9 cellular contexts compared by ENCODE assay signal in the genomic region with DNA sequence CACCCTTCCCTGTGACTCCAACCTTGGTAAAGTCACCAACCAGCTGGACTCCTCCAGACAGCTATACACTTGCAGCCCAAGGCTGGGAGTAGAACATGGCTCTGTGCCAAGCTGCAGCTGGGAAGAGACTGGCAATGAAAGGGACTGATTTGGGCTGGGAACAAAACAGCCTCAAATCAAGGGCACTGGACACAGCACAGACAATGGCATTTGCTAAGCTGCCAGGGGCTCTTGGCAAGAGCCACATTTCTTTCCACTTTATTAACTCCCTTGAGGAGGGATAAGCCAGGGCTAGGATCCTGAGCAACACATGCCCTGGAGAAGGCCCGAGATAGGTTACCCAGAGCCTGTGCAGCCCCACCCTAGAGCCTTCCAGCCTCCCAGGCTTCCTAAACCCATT. TPM values are rescaled to one million over a fixed set of nuclear protein-coding genes. Genes with fewer than 3 reads are reported as not detected.
DNase-seq lines count a peak whose midpoint lies in the region; ATAC-seq and TF ChIP-seq lines count a peak whose summit lies in the region.
"Had no signal": no experiment of that assay in that cellular context is flagged by ENCODE, and none has a peak within 500 bp of the region (broad histone marks: within the 10 kb centered on the region; RNA-seq: fewer than 3 reads in every experiment).

No MANE protein-coding gene starts in this region.

- H3K4me3 ChIP-seq in fibroblast of the aortic adventitia (ENCODE audit: low read depth, low read length) (no peak overlapping the region), rectal smooth muscle tissue (ENCODE audit: low read length) (no peak overlapping the region), right lobe of liver (no peak overlapping the region)

- no peaks in the 10 kb centered on the region for H3K4me1 ChIP-seq in rectal smooth muscle tissue (ENCODE audit: control insufficient read depth, insufficient read depth, low read length)
- H3K4me1 ChIP-seq in right lobe of liver, result no peaks in the 10 kb centered on the region

- WGBS in right lobe of liver (ENCODE audit: insufficient coverage, low coverage, low lambda C conversion rate, missing lambda C conversion rate), result 80% methylated on average over 1 of the region's 1 CpG

- no peaks in the 10 kb centered on the region for H3K9me3 ChIP-seq in right lobe of liver

- H3K27ac ChIP-seq in rectal smooth muscle tissue (ENCODE audit: low read depth, low read length) (peak overlapping the region; percentile 32), right lobe of liver (no peak overlapping the region)
- H3K27ac ChIP-seq: KMS-11 had no signal

- no peak for TF ChIP-seq POLR2A in right lobe of liver (IDR thresholded peaks at IDR 0.05)

- H3K36me3 ChIP-seq in rectal smooth muscle tissue (ENCODE audit: control insufficient read depth, insufficient read depth, low read length) (no peaks in the 10 kb centered on the region), right lobe of liver (no peaks in the 10 kb centered on the region)

- intact Hi-C loops in right lobe of liver (cut with DNase I), result no loop called here

- H3K27me3 ChIP-seq in rectal smooth muscle tissue (ENCODE audit: control insufficient read depth, insufficient read depth, low read length), result no peaks in the 10 kb centered on the region
- no peaks in the 10 kb centered on the region for H3K27me3 ChIP-seq in right lobe of liver

- ATAC-seq in HG03442 (IDR thresholded peaks at IDR 0.05; ENCODE audit: unreplicated experiment) (no peak), right lobe of liver (no peak)

- TF ChIP-seq CTCF in fibroblast of the aortic adventitia (IDR thresholded peaks at IDR 0.05; ENCODE audit: insufficient read depth, low read length), result no peak
- TF ChIP-seq CTCF in right lobe of liver (IDR thresholded peaks at IDR 0.05), result no peak

- DNase-seq in NCI-H1092 (lab: John Stamatoyannopoulos, UW) (peak; percentile 89), RPMI8226 (peak; percentile 25), fibroblast of the aortic adventitia (ENCODE audit: low read depth) (peak; percentile 45), right lobe of liver (no peak), NCI-H1436 (lab: John Stamatoyannopoulos, UW) (no peak)
- no peak for DNase-seq in activated CD4-positive, alpha-beta T cell treated with anti-CD3 and anti-CD28 coated beads for 48 hours

- no peak overlapping the region for H3K9ac ChIP-seq in rectal smooth muscle tissue (ENCODE audit: low read length)
- H3K9ac ChIP-seq: KMS-11 had no signal

RNA-seq across cellular contexts. Expression of gene SYT11, which starts 12.0 kb away (rescaled TPM):
- total RNA-seq in fibroblast of the aortic adventitia (ENCODE audit: low replicate concordance), result 19.5 and 48.6 TPM in 2 replicates
- total RNA-seq in right lobe of liver, result 1 to 10 TPM in 1 of 6 experiments, under 1 TPM in 5; 0.46 to 1.5 (median 0.73) TPM

RNA-seq across cellular contexts. Expression of gene GON4L, which starts 14.4 kb away (rescaled TPM):
- total RNA-seq in fibroblast of the aortic adventitia (ENCODE audit: low replicate concordance), result 39.9 and 50.0 TPM in 2 replicates
- 10 to 100 TPM; 10.7 to 23.2 (median 20.1) TPM for total RNA-seq in right lobe of liver

RNA-seq across cellular contexts. Expression of gene RIT1, which starts 39.8 kb away (rescaled TPM):
- total RNA-seq in fibroblast of the aortic adventitia (ENCODE audit: low replicate concordance) (33.7 and 35.4 TPM in 2 replicates), right lobe of liver (10 to 100 TPM in 3 of 6 experiments, 1 to 10 TPM in 3; 4.9 to 28.3 (median 11.3) TPM)

Comparison
In these comparisons a context has a peak if more than half of its experiments do, and no peak if none do; other contexts are left out.
1. DNase-seq: peak in NCI-H1092 (single experiment), RPMI8226 (single experiment) and fibroblast of the aortic adventitia (single experiment); none in activated CD4-positive, alpha-beta T cell treated with anti-CD3 and anti-CD28 coated beads for 48 hours (single experiment), right lobe of liver (0 of 3) and NCI-H1436 (single experiment).